Comparison of ENCODE assay signal across 12 cellular contexts in the genomic region with DNA sequence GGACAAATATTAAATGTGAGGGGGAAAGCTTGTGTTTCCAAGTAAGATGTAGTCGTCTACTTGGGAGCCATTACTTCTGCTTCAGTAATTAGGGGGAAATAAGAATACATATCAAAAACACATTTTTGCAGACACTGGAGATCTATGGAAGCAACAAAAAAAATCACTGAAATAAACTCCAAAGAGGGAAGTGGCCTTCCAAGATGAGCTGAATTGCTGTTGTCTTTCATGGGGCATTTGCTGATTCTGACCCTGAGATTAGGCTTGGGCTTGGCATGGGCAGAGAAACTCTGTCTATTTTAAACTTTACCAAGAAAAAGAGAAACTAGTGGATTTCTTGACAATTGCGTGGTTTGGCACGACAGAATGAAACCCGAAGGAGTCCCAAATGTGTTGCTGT.
DNase-seq lines count a peak whose midpoint lies in the region; ATAC-seq and TF ChIP-seq lines count a peak whose summit lies in the region.
"Had no signal": no experiment of that assay in that cellular context is flagged by ENCODE, and none has a peak within 500 bp of the region (broad histone marks: within the 10 kb centered on the region; RNA-seq: fewer than 3 reads in every experiment).

No MANE protein-coding gene starts in this region.

- H3K4me1 ChIP-seq in IMR-90 (ENCODE audit: control insufficient read depth, insufficient read depth, low read length), result no peaks in the 10 kb centered on the region
- peaks cover 14 to 35% of the 10 kb centered on the region in 2 donors for H3K4me1 ChIP-seq in adrenal gland (replicated peaks in 1 of 2)

- no peaks in the 10 kb centered on the region for H4K20me1 ChIP-seq in IMR-90 (ENCODE audit: insufficient read depth, low read length)
- H4K20me1 ChIP-seq: BLaER1 treated with 17β-estradiol and CSF1 and Interleukin-3, amounts not matched to agents 10 nM and 100 nM had no signal

- DNase-seq in IMR-90 (no peak), adrenal gland (no peak), sciatic nerve (ENCODE audit: low spot score) (no peak), NCI-H82 treated with DMSO at 0.1 percent for 48 hours (lab: John Stamatoyannopoulos, UW; ENCODE audit: unreplicated experiment) (no peak), NCI-H187 treated with DMSO at 0.1 percent for 48 hours (lab: John Stamatoyannopoulos, UW) (no peak)
- DNase-seq: Calu3; CD8-positive, alpha-beta T cell; DMS79 treated with DMSO at 0.1 percent for 48 hours; GF-D8; H9 had no signal

- H3K4me2 ChIP-seq in IMR-90 (ENCODE audit: low read depth, low read length), result no peak overlapping the region
- H3K4me2 ChIP-seq: BLaER1 treated with 17β-estradiol and CSF1 and Interleukin-3, amounts not matched to agents 10 nM and 100 nM had no signal

- in situ Hi-C loops in IMR-90 (cut with MboI; ENCODE audit: low sequenced_read_pairs), result no loop called here

- no peak overlapping the region for H4K5ac ChIP-seq in IMR-90 (ENCODE audit: low read depth, low read length)

- H3K36me3 ChIP-seq in IMR-90 (ENCODE audit: control insufficient read depth, insufficient read depth, low read length) (0 out of 2 replicates have a peak, but pooled peaks cover 2% of the 10 kb centered on the region), adrenal gland (replicated peaks in 1 of 2) (peaks cover 0 to 20% of the 10 kb centered on the region in 2 donors)

- H3K4me3 ChIP-seq in IMR-90 (ENCODE audit: insufficient read depth, low read depth, low read length) (no peak overlapping the region), adrenal gland (no peak overlapping the region)
- H3K4me3 ChIP-seq: BLaER1 treated with 17β-estradiol and CSF1 and Interleukin-3, amounts not matched to agents 10 nM and 100 nM had no signal

- H2BK120ac ChIP-seq in IMR-90 (ENCODE audit: low read depth, low read length), result no peak overlapping the region

- H2BK15ac ChIP-seq in IMR-90 (ENCODE audit: low read depth, low read length), result no peak overlapping the region; the same call in 2 of the 3 replicates

- H3K4ac ChIP-seq in IMR-90 (ENCODE audit: low read depth, low read length), result no peak overlapping the region

- H2AK5ac ChIP-seq in IMR-90 (ENCODE audit: low read depth, low read length), result no peak overlapping the region

- no peak overlapping the region for H3K18ac ChIP-seq in IMR-90 (ENCODE audit: low read depth, low read length)

- TF ChIP-seq CTCF in IMR-90 (conservative IDR thresholded peaks at IDR 0.05; ENCODE audit: low read depth, low read length), result no peak
- TF ChIP-seq CTCF in adrenal gland (IDR thresholded peaks at IDR 0.05), result no peak

- H3K9me1 ChIP-seq in IMR-90 (ENCODE audit: insufficient read depth, low read length), result no peaks in the 10 kb centered on the region

- no peak overlapping the region for H2BK20ac ChIP-seq in IMR-90 (ENCODE audit: low read depth, low read length)

- H3K56ac ChIP-seq in IMR-90 (ENCODE audit: extremely low read depth, insufficient read depth, low read length), result no peak overlapping the region

- no peak overlapping the region; the same call in 1 of the 2 replicates for H3K23ac ChIP-seq in IMR-90 (ENCODE audit: low read depth, low read length)

- H3K27me3 ChIP-seq in IMR-90 (ENCODE audit: control insufficient read depth, insufficient read depth, low read length) (no peaks in the 10 kb centered on the region), adrenal gland (no peaks in the 10 kb centered on the region)
- H3K27me3 ChIP-seq: BLaER1 treated with 17β-estradiol and CSF1 and Interleukin-3, amounts not matched to agents 10 nM and 100 nM had no signal

- POLR2A ChIA-PET in IMR-90 (lab: Charles Lee; ENCODE audit: unreplicated experiment), result no interaction called here

- peak overlapping the region; percentile 42 for H2AK9ac ChIP-seq in IMR-90 (replicated peaks; ENCODE audit: low read depth, low read length, poor library complexity)

- H3K9ac ChIP-seq in IMR-90 (ENCODE audit: low read depth, low read length), result no peak overlapping the region
- H3K9ac ChIP-seq: BLaER1 treated with 17β-estradiol and CSF1 and Interleukin-3, amounts not matched to agents 10 nM and 100 nM had no signal

- dilution Hi-C loops in IMR-90 (cut with HindIII; ENCODE audit: low sequenced_read_pairs, unreplicated experiment), result no loop called here

- no peak overlapping the region for H4K8ac ChIP-seq in IMR-90 (ENCODE audit: low read depth in 2 of 2, low read length in 2 of 2)

- TF ChIP-seq POLR2A in IMR-90 (IDR thresholded peaks at IDR 0.05; ENCODE audit: low read depth, low read length) (no peak), adrenal gland (IDR thresholded peaks at IDR 0.05) (no peak)

- no peak for TF ChIP-seq RAD21 in IMR-90 (IDR thresholded peaks at IDR 0.05; ENCODE audit: low read length)

- H4K91ac ChIP-seq in IMR-90 (ENCODE audit: insufficient read depth, low read depth, low read length), result no peak overlapping the region

- WGBS in IMR-90 (ENCODE audit: extremely low coverage in 2 of 2, insufficient read length in 1 of 2), 2 experiments, result no CpG with 5 or more reads among the region's 4 CpGs
- WGBS in adrenal gland, 4 donors, result 68 to 87% (median 71%) methylated on average over 4 of the region's 4 CpGs

- ATAC-seq in IMR-90 (ENCODE audit: low read depth) (no peak), sciatic nerve (peak; percentile 18), GM21367 (IDR thresholded peaks at IDR 0.05; ENCODE audit: unreplicated experiment) (no peak)
- ATAC-seq: CD8-positive, alpha-beta T cell had no signal

- H2BK5ac ChIP-seq in IMR-90 (ENCODE audit: low read depth, low read length, poor library complexity, severe bottlenecking), result no peak overlapping the region

- H3K79me1 ChIP-seq in IMR-90 (ENCODE audit: low read depth in 1 of 2, low read length in 2 of 2), result peaks cover 0 to 4% of the 10 kb centered on the region in 2 experiments; a peak in 1 of 4 replicates

- H3K9me3 ChIP-seq in IMR-90 (ENCODE audit: control insufficient read depth, insufficient read depth, low read length), result no peaks in the 10 kb centered on the region
- H3K9me3 ChIP-seq in adrenal gland (replicated peaks in 1 of 3), result no peaks in the 10 kb centered on the region

- intact Hi-C loops in IMR-90 (cut with micrococcal nuclease) (no loop called here), adrenal gland (cut with DNase I) (no loop called here), sciatic nerve (cut with DNase I) (no loop called here)

- no TSS peak for BruUV-seq in IMR-90 (replicated peaks; lab: Mats Ljungman, UMichigan)

- H2AFZ ChIP-seq in IMR-90 (replicated peaks; ENCODE audit: low read length, poor library complexity), result no peak overlapping the region

- H3K14ac ChIP-seq in IMR-90 (replicated peaks; ENCODE audit: low read depth, low read length), result no peak overlapping the region; the same call in 1 of the 2 replicates

- H3K27ac ChIP-seq in IMR-90 (ENCODE audit: insufficient read depth, low read length), result no peak overlapping the region
- H3K27ac ChIP-seq in adrenal gland, result peak overlapping the region in 4 of 5 donors; percentile 32 to 67 (median 53)
- H3K27ac ChIP-seq: BLaER1 treated with 17β-estradiol and CSF1 and Interleukin-3, amounts not matched to agents 10 nM and 100 nM had no signal

- CTCF ChIA-PET in IMR-90 (lab: Yijun Ruan, JAX), result no interaction called here

TF ChIP-seq in IMR-90, 13 proteins besides CTCF, POLR2A, EP300 and RAD21:
- TF ChIP-seq FOS (IDR thresholded peaks at IDR 0.05; ENCODE audit: low read depth, low read length), result no peak
